In genomic region chr2:34153484-34153883, GRCh38 we compare ENCODE assay signal across 3 cellular contexts.
"Had no signal": no experiment of that assay in that cellular context is flagged by ENCODE, and none has a peak within 500 bp of the region (broad histone marks: within the 10 kb centered on the region; RNA-seq: fewer than 3 reads in every experiment).

No MANE protein-coding gene starts in this region.

- ATAC-seq: GM12878 had no signal

- H3K4me3 ChIP-seq: GM12878 had no signal

- DNase-seq: GDM1, GF-D8 had no signal
